17 cellular contexts compared by ENCODE assay signal in genomic region chr1:147534386-147534785, GRCh38. TPM values are rescaled to one million over a fixed set of nuclear protein-coding genes. Genes with fewer than 3 reads are reported as not detected.
DNase-seq lines count a peak whose midpoint lies in the region; TF ChIP-seq lines count a peak whose summit lies in the region.
"Had no signal": no experiment of that assay in that cellular context is flagged by ENCODE, and none has a peak within 500 bp of the region (broad histone marks: within the 10 kb centered on the region; RNA-seq: fewer than 3 reads in every experiment).

No MANE protein-coding gene starts in this region.

- DNase-seq in Daoy (ENCODE audit: low read depth) (peak; percentile 7), M059J (ENCODE audit: low read depth) (peak; percentile 76), astrocyte of the spinal cord (ENCODE audit: low read depth, low spot score) (peak; percentile 23), myocyte (ENCODE audit: low read depth) (peak; percentile 22), NK-92 (lab: John Stamatoyannopoulos, UW; ENCODE audit: unreplicated experiment) (no peak), inferior parietal cortex (ENCODE audit: extremely low spot score) (no peak), T-helper 1 cell (no peak), hypothalamus (lab: John Stamatoyannopoulos, UW) (no peak)
- DNase-seq: activated effector memory CD4-positive, alpha-beta T cell treated with Interleukin-2 at 50 U/mL for 16 hours; dermis blood vessel endothelial cell; erythroblast; heart left ventricle; NCI-H1105 treated with DMSO at 0.1 percent for 48 hours; occipital lobe; small intestine; stimulated activated CD4-positive, alpha-beta T cell treated with anti-CD3 and anti-CD28 coated beads, Interleukin-4, amount 100 ng/mL, for 4 hours had no signal

- TF ChIP-seq CTCF in astrocyte of the spinal cord (IDR thresholded peaks at IDR 0.05; ENCODE audit: low read depth, low read length), result no peak

- in situ Hi-C loops in astrocyte of the spinal cord (cut with HindIII; ENCODE audit: low sequenced_read_pairs), result no loop called here

- H3K4me3 ChIP-seq in astrocyte of the spinal cord (ENCODE audit: low read depth, low read length), result no peak overlapping the region
- H3K4me3 ChIP-seq: heart left ventricle, thoracic aorta had no signal

RNA-seq across cellular contexts. Expression of gene BCL9, which starts 6.9 kb away (rescaled TPM):
- 5.6 and 19.2 TPM in 2 replicates for total RNA-seq in Daoy (2014; rRNA removed; shearing (Covaris generic))
- total RNA-seq in M059J (2014; rRNA removed; shearing (Covaris generic)), result 8.8 and 18.1 TPM in 2 replicates
- total RNA-seq in myocyte, result 3.5 and 7.3 TPM in 2 replicates
- polyA plus RNA-seq in myocyte (2012), result 6.3 TPM

Comparison
In these comparisons a context has a peak if more than half of its experiments do, and no peak if none do; other contexts are left out.
1. DNase-seq: peak in Daoy (single experiment), M059J (single experiment), astrocyte of the spinal cord (single experiment) and myocyte (single experiment); none in NK-92 (single experiment), inferior parietal cortex (single experiment), T-helper 1 cell (0 of 5) and hypothalamus (0 of 51).